8 cellular contexts compared by ENCODE assay signal in genomic region chr22:37640591-37641250, GRCh38. TPM values are rescaled to one million over a fixed set of nuclear protein-coding genes. Genes with fewer than 3 reads are reported as not detected.
A peak's percentile ranks its signal among the peaks of the same experiment; 100 is the strongest.
DNase-seq lines count a peak whose midpoint lies in the region; ATAC-seq and TF ChIP-seq lines count a peak whose summit lies in the region.

No MANE protein-coding gene starts in this region.

- peak overlapping the region; percentile 86 to 99 for H3K27ac Mint-ChIP-seq in natural killer cell

- peak overlapping the region; percentile 67 to 94 (median 80) for H3K4me3 ChIP-seq in BLaER1 treated with 17β-estradiol and CSF1 and Interleukin-3, amounts not matched to agents 10 nM and 100 nM
- H3K4me3 ChIP-seq in Karpas-422 (ENCODE audit: low read length) (peak overlapping the region; percentile 96), choroid plexus epithelial cell (ENCODE audit: low read depth, low read length) (peak overlapping the region; percentile 76), MG63 (no peak overlapping the region)

- H3K4me2 ChIP-seq in BLaER1 treated with 17β-estradiol and CSF1 and Interleukin-3, amounts not matched to agents 10 nM and 100 nM = peak overlapping the region; percentile 87 to 99 (median 95)
- H3K4me2 ChIP-seq in Karpas-422 (ENCODE audit: low read depth, low read length, poor library complexity, severe bottlenecking) = peak overlapping the region; percentile 100

- POLR2A ChIA-PET in GM10248 (lab: Yijun Ruan, JAX) = no interaction called here

- no peaks in the 10 kb centered on the region for H3K27me3 ChIP-seq in BLaER1 treated with 17β-estradiol and CSF1 and Interleukin-3, amounts not matched to agents 10 nM and 100 nM
- H3K27me3 ChIP-seq in Karpas-422 (ENCODE audit: low read length) (no peaks in the 10 kb centered on the region), MG63 (no peaks in the 10 kb centered on the region)

- no peaks in the 10 kb centered on the region for H3K27me3 Mint-ChIP-seq in natural killer cell (ENCODE audit: low read depth in 2 of 2)

- H3K4me3 Mint-ChIP-seq in natural killer cell = peak overlapping the region; percentile 98

- CTCF ChIA-PET in GM10248 (lab: Yijun Ruan, JAX) = interaction anchor here (3.8 to 10.4 kb wide), 5 partner anchors 11 to 36 kb away, joined by 19 to 298 read pairs (median 179); partner anchors contain the start of genes GGA1, LGALS1, NOL12 and PDXP

- no peak for DNase-seq in Karpas-422
- DNase-seq in choroid plexus epithelial cell (ENCODE audit: low read depth) = no peak
- no peak for DNase-seq in natural killer cell
- no peak for DNase-seq in head of caudate nucleus
- no peak for DNase-seq in NCI-H1694 (lab: John Stamatoyannopoulos, UW)
- DNase-seq in GM10248 (ENCODE audit: extremely low spot score) = no peak
- DNase-seq in MG63 = no peak

- H3K9me3 Mint-ChIP-seq in natural killer cell = no peaks in the 10 kb centered on the region

- H3K9me2 ChIP-seq in Karpas-422 (replicated peaks; ENCODE audit: insufficient read depth, low read length) = no peaks in the 10 kb centered on the region

- H3K9me3 ChIP-seq in BLaER1 treated with 17β-estradiol and CSF1 and Interleukin-3, amounts not matched to agents 10 nM and 100 nM (replicated peaks in 1 of 11) = no peaks in the 10 kb centered on the region
- no peaks in the 10 kb centered on the region for H3K9me3 ChIP-seq in Karpas-422 (ENCODE audit: low read length)
- H3K9me3 ChIP-seq in MG63 = no peaks in the 10 kb centered on the region

- TF ChIP-seq CTCF in choroid plexus epithelial cell (conservative IDR thresholded peaks at IDR 0.05; ENCODE audit: low read depth, low read length) = no peak
- TF ChIP-seq CTCF in natural killer cell (IDR thresholded peaks at IDR 0.05) = no peak
- TF ChIP-seq CTCF in GM10248 (IDR thresholded peaks at IDR 0.05; ENCODE audit: control extremely low read depth, extremely low read depth, low read depth, missing control alignments) = no peak

- H4K20me1 ChIP-seq in BLaER1 treated with 17β-estradiol and CSF1 and Interleukin-3, amounts not matched to agents 10 nM and 100 nM = peaks cover 0 to 55% (median 46%) of the 10 kb centered on the region in 11 experiments; a peak in 17 of 22 replicates
- no peaks in the 10 kb centered on the region for H4K20me1 ChIP-seq in Karpas-422 (ENCODE audit: insufficient read depth, low read depth, low read length)

- no peaks in the 10 kb centered on the region for H3K36me3 Mint-ChIP-seq in natural killer cell

- intact Hi-C loops in natural killer cell (cut with micrococcal nuclease) = no loop called here
- intact Hi-C loops in head of caudate nucleus (cut with DNase I) = loop anchor here (5.0 kb wide), 1 partner anchor 42 kb away; no protein-coding TSS in a partner anchor

- H3K36me3 ChIP-seq in BLaER1 treated with 17β-estradiol and CSF1 and Interleukin-3, amounts not matched to agents 10 nM and 100 nM = peaks cover 31 to 51% (median 41%) of the 10 kb centered on the region in 11 experiments
- peaks cover 16% of the 10 kb centered on the region for H3K36me3 ChIP-seq in Karpas-422 (ENCODE audit: insufficient read depth, low read length)
- no peaks in the 10 kb centered on the region for H3K36me3 ChIP-seq in MG63

- peaks cover 42 to 74% of the 10 kb centered on the region in 2 donors for H3K4me1 Mint-ChIP-seq in natural killer cell

- H3K79me2 ChIP-seq in Karpas-422 (ENCODE audit: low read length) = peaks cover 17% of the 10 kb centered on the region

- H3K9ac ChIP-seq in BLaER1 treated with 17β-estradiol and CSF1 and Interleukin-3, amounts not matched to agents 10 nM and 100 nM = peak overlapping the region; percentile 85 to 91 (median 88)
- peak overlapping the region; percentile 99 for H3K9ac ChIP-seq in Karpas-422 (ENCODE audit: low read length)

- ATAC-seq in natural killer cell = no peak

- peak overlapping the region in 10 of 11 experiments; percentile 56 to 94 (median 89); a peak in 19 of 22 replicates for H3K27ac ChIP-seq in BLaER1 treated with 17β-estradiol and CSF1 and Interleukin-3, amounts not matched to agents 10 nM and 100 nM
- H3K27ac ChIP-seq in Karpas-422 (ENCODE audit: low read length) = peak overlapping the region; percentile 89

- peaks cover 50 to 84% (median 76%) of the 10 kb centered on the region in 10 experiments for H3K4me1 ChIP-seq in BLaER1 treated with 17β-estradiol and CSF1 and Interleukin-3, amounts not matched to agents 10 nM and 100 nM
- peaks cover 36% of the 10 kb centered on the region for H3K4me1 ChIP-seq in Karpas-422 (ENCODE audit: low read length)

- H2AFZ ChIP-seq in Karpas-422 (ENCODE audit: low read length) = no peak overlapping the region

RNA-seq across cellular contexts. Expression of gene SH3BP1, which starts 1.3 kb away (rescaled TPM):
- 43.2 and 50.4 TPM in 2 replicates for total RNA-seq in Karpas-422 (2014; rRNA removed; shearing (Covaris generic); ENCODE audit: low replicate concordance)
- total RNA-seq in natural killer cell = 100 to 1,000 TPM; 163 to 189 (median 163) TPM
- total RNA-seq in MG63 (2014; rRNA removed; shearing (Covaris generic); ENCODE audit: low replicate concordance) = 0.95 TPM in 1 of 2 replicates, not detected in the other

RNA-seq across cellular contexts. Expression of gene PDXP, which starts 17.8 kb away (rescaled TPM):
- 75.3 and 78.9 TPM in 2 replicates for total RNA-seq in Karpas-422 (2014; rRNA removed; shearing (Covaris generic); ENCODE audit: low replicate concordance)
- total RNA-seq in natural killer cell = 10 to 100 TPM in 2 of 3 donors, 1 to 10 TPM in 1; 8.3 to 14.2 (median 13.4) TPM
- total RNA-seq in MG63 (2014; rRNA removed; shearing (Covaris generic); ENCODE audit: low replicate concordance) = 18.0 and 24.2 TPM in 2 replicates

RNA-seq across cellular contexts. Expression of gene GGA1, which starts 32.1 kb away (rescaled TPM):
- 64.3 and 97.3 TPM in 2 replicates for total RNA-seq in Karpas-422 (2014; rRNA removed; shearing (Covaris generic); ENCODE audit: low replicate concordance)
- total RNA-seq in natural killer cell = 10 to 100 TPM; 69.3 to 87.8 (median 80.2) TPM
- 13.8 and 33.2 TPM in 2 replicates for total RNA-seq in MG63 (2014; rRNA removed; shearing (Covaris generic); ENCODE audit: low replicate concordance)

RNA-seq across cellular contexts. Expression of gene LGALS1, which starts 34.7 kb away (rescaled TPM):
- total RNA-seq in Karpas-422 (2014; rRNA removed; shearing (Covaris generic); ENCODE audit: low replicate concordance) = 288 and 308 TPM in 2 replicates
- total RNA-seq in natural killer cell = 100 to 1,000 TPM; 195 to 218 (median 214) TPM
- total RNA-seq in MG63 (2014; rRNA removed; shearing (Covaris generic); ENCODE audit: low replicate concordance) = 3,913 and 4,947 TPM in 2 replicates

RNA-seq across cellular contexts. Expression of gene NOL12, which starts 45.4 kb away (rescaled TPM):
- total RNA-seq in Karpas-422 (2014; rRNA removed; shearing (Covaris generic); ENCODE audit: low replicate concordance) = 12.3 and 48.1 TPM in 2 replicates
- total RNA-seq in natural killer cell = 10 to 100 TPM; 28.0 to 45.1 (median 39.0) TPM
- 61.0 and 111 TPM in 2 replicates for total RNA-seq in MG63 (2014; rRNA removed; shearing (Covaris generic); ENCODE audit: low replicate concordance)

Comparison
In these comparisons a context has a peak if more than half of its experiments do, and no peak if none do; other contexts are left out.
1. RNA of gene SH3BP1, which starts 1.3 kb away (total RNA-seq): 163 to 189 TPM in natural killer cell and 43.2 to 50.4 TPM in Karpas-422; 0.95 TPM in MG63; every median in the first group is over 10 times any median in the second.